8 cellular contexts compared by ENCODE assay signal in genomic region chr1:156910309-156910782, GRCh38. TPM values are rescaled to one million over a fixed set of nuclear protein-coding genes. Genes with fewer than 3 reads are reported as not detected.
A peak's percentile ranks its signal among the peaks of the same experiment; 100 is the strongest.
DNase-seq lines count a peak whose midpoint lies in the region; ATAC-seq and TF ChIP-seq lines count a peak whose summit lies in the region.

No MANE protein-coding gene starts in this region.

- intact Hi-C loops in adrenal gland (cut with DNase I), result no loop called here

- H3K4me3 ChIP-seq in adrenal gland, result no peak overlapping the region

- TF ChIP-seq POLR2A in adrenal gland (IDR thresholded peaks at IDR 0.05), result no peak

- H3K27ac ChIP-seq in 22Rv1 (no peak overlapping the region), adrenal gland (peak overlapping the region in 1 of 5 donors; percentile 8)

- 37 to 45% (median 38%) methylated on average over 9 to 18 of the region's 18 CpGs for whole genome bisulfite sequencing in adrenal gland, 4 donors

- in situ Hi-C loops in SK-MEL-5 (cut with HindIII; ENCODE audit: low pct_unique_long_range_greater_than_20kb, low sequenced_read_pairs), result no loop called here

- DNase-seq in SK-MEL-5 (ENCODE audit: low read depth, low spot score) (peak; percentile 44), adrenal gland (peak in 4 of 7 donors; percentile 44 to 59 (median 54)), kidney glomerular epithelial cell (lab: John Stamatoyannopoulos, UW) (peak; percentile 13)
- peak; percentile 25 to 33 for DNase-seq in stimulated activated CD8-positive, alpha-beta memory T cell treated with anti-CD3 and anti-CD28 coated beads, Interleukin-7, amount 100 ng/mL, for 48 hours (ENCODE audit: extremely low read depth in 1 of 2, low read depth in 1 of 2)

- TF ChIP-seq CTCF in 22Rv1 (IDR thresholded peaks at IDR 0.05), result peak; percentile 99
- peak; percentile 88 for TF ChIP-seq CTCF in GM12873 (IDR thresholded peaks at IDR 0.05; ENCODE audit: insufficient read depth, low read depth, low read length, missing control alignments)
- peak; percentile 47 to 79 (median 62) for TF ChIP-seq CTCF in adrenal gland (IDR thresholded peaks at IDR 0.05)

- peaks cover 0 to 8% of the 10 kb centered on the region in 2 donors for H3K36me3 ChIP-seq in adrenal gland (replicated peaks in 1 of 2)

- H3K4me1 ChIP-seq in adrenal gland (replicated peaks in 1 of 2), result no peaks in the 10 kb centered on the region

- H3K9me3 ChIP-seq in adrenal gland (replicated peaks in 1 of 3), result no peaks in the 10 kb centered on the region

- no peak for ATAC-seq in GM18907 (IDR thresholded peaks at IDR 0.05; ENCODE audit: unreplicated experiment)
- ATAC-seq in GM21423 (IDR thresholded peaks at IDR 0.05; ENCODE audit: unreplicated experiment), result no peak

- no peaks in the 10 kb centered on the region for H3K27me3 ChIP-seq in adrenal gland

RNA-seq across cellular contexts. Expression of gene LRRC71, which starts 10.1 kb away (rescaled TPM):
- not detected in 2 replicates for total RNA-seq in SK-MEL-5 (2014; rRNA removed; shearing (Covaris generic))
- polyA plus RNA-seq in SK-MEL-5 (2015; cell fraction: cytosol; rRNA removed), result not detected in 2 replicates
- polyA plus RNA-seq in SK-MEL-5 (2015; cell fraction: nucleus; rRNA removed), result not detected in 2 replicates
- total RNA-seq in adrenal gland, result under 1 TPM in 4 of 8 donors, not detected in 4; 0.11 to 0.39 (median 0.23) TPM
- polyA plus RNA-seq in adrenal gland, result 1 to 10 TPM in 2 of 3 donors, under 1 TPM in 1; 0.20 to 4.6 (median 1.2) TPM

RNA-seq across cellular contexts. Expression of gene PEAR1, which starts 16.8 kb away (rescaled TPM):
- total RNA-seq in SK-MEL-5 (2014; rRNA removed; shearing (Covaris generic)), result not detected in 2 replicates
- 0.02 and 0.05 TPM in 2 replicates for polyA plus RNA-seq in SK-MEL-5 (2015; cell fraction: cytosol; rRNA removed)
- not detected in 2 replicates for polyA plus RNA-seq in SK-MEL-5 (2015; cell fraction: nucleus; rRNA removed)
- total RNA-seq in adrenal gland, result 10 to 100 TPM in 5 of 8 donors, 1 to 10 TPM in 3; 4.7 to 31.1 (median 12.8) TPM
- polyA plus RNA-seq in adrenal gland, result 10 to 100 TPM in 1 of 3 donors, 1 to 10 TPM in 2; 4.2 to 15.1 (median 6.2) TPM

RNA-seq across cellular contexts. Expression of gene NTRK1, which starts 49.7 kb away (rescaled TPM):
- 0.32 and 0.53 TPM in 2 replicates for total RNA-seq in SK-MEL-5 (2014; rRNA removed; shearing (Covaris generic))
- 0.71 and 0.86 TPM in 2 replicates for polyA plus RNA-seq in SK-MEL-5 (2015; cell fraction: cytosol; rRNA removed)
- polyA plus RNA-seq in SK-MEL-5 (2015; cell fraction: nucleus; rRNA removed), result 0.31 and 0.93 TPM in 2 replicates
- 10 to 100 TPM in 1 of 8 donors, 1 to 10 TPM in 2, under 1 TPM in 4, not detected in 1; 0.26 to 11.2 (median 0.78) TPM for total RNA-seq in adrenal gland
- polyA plus RNA-seq in adrenal gland, result 10 to 100 TPM in 2 of 3 donors, 1 to 10 TPM in 1; 1.1 to 22.6 (median 13.6) TPM

RNA-seq across cellular contexts. Expression of gene INSRR, which starts 51.4 kb away (rescaled TPM):
- total RNA-seq in SK-MEL-5 (2014; rRNA removed; shearing (Covaris generic)), result not detected in 2 replicates
- polyA plus RNA-seq in SK-MEL-5 (2015; cell fraction: cytosol; rRNA removed), result not detected in 2 replicates
- 0.05 TPM in 1 of 2 replicates, not detected in the other for polyA plus RNA-seq in SK-MEL-5 (2015; cell fraction: nucleus; rRNA removed)
- 1 to 10 TPM in 1 of 8 donors, under 1 TPM in 5, not detected in 2; 0.04 to 1.3 (median 0.25) TPM for total RNA-seq in adrenal gland
- 1 to 10 TPM in 2 of 3 donors, under 1 TPM in 1; 0.22 to 8.7 (median 1.5) TPM for polyA plus RNA-seq in adrenal gland
